ENCODE assay signal across 1 cellular context in genomic region chr10:128123853-128124252, GRCh38.
TF ChIP-seq lines count a peak whose summit lies in the region.

No MANE protein-coding gene starts in this region.

TF ChIP-seq in HEK293T, 16 proteins besides CTCF, POLR2A, EP300 and RAD21 (continued from another document):
- no peak for TF ChIP-seq BHLHE40 (IDR thresholded peaks at IDR 0.05; ENCODE audit: borderline replicate concordance)
- no peak for TF ChIP-seq LEF1 (IDR thresholded peaks at IDR 0.05; ENCODE audit: borderline replicate concordance)
- no peak for TF ChIP-seq L3MBTL2 (conservative IDR thresholded peaks at IDR 0.05)
- no peak for TF ChIP-seq FOXA1 (IDR thresholded peaks at IDR 0.05)
- TF ChIP-seq SUZ12 (IDR thresholded peaks at IDR 0.05) = no peak
- TF ChIP-seq CTBP1 (IDR thresholded peaks at IDR 0.05; ENCODE audit: borderline replicate concordance) = no peak
